Comparison of ENCODE assay signal across 23 cellular contexts in genomic region chr2:167843203-167843602, GRCh38.
"Had no signal": no experiment of that assay in that cellular context is flagged by ENCODE, and none has a peak within 500 bp of the region (broad histone marks: within the 10 kb centered on the region; RNA-seq: fewer than 3 reads in every experiment).

No MANE protein-coding gene starts in this region.

- H3K36me3 ChIP-seq: esophagus muscularis mucosa, gastroesophageal sphincter, heart left ventricle, left lung, lower lobe of right lung had no signal

- H3K9me3 ChIP-seq: esophagus muscularis mucosa, gastroesophageal sphincter, left lung, lower lobe of right lung, mucosa of descending colon had no signal

- H3K4me3 ChIP-seq: coronary artery, dorsolateral prefrontal cortex, esophagus muscularis mucosa, gastroesophageal sphincter, heart left ventricle, hepatocyte, left lung, lower lobe of right lung, mucosa of descending colon had no signal

- H3K4me1 ChIP-seq: esophagus muscularis mucosa, foreskin keratinocyte, gastroesophageal sphincter, heart left ventricle, left lung, lower lobe of right lung had no signal

- H3K27ac Mint-ChIP-seq: immature natural killer cell, mesothelial cell of epicardium, naive B cell had no signal

- DNase-seq: dermis blood vessel endothelial cell; dorsolateral prefrontal cortex; effector CD4-positive, alpha-beta T cell; effector memory CD4-positive, alpha-beta T cell; foreskin keratinocyte; heart left ventricle; hypothalamus; immature natural killer cell; islet precursor cell; kidney; kidney glomerular epithelial cell; left cardiac atrium; left lung; left ventricle myocardium superior; lower lobe of right lung; mesenchymal stem cell; mucosa of descending colon; naive B cell had no signal

- H3K4me3 Mint-ChIP-seq: immature natural killer cell, mesothelial cell of epicardium, naive B cell had no signal

- H3K27ac ChIP-seq: coronary artery, dorsolateral prefrontal cortex, esophagus muscularis mucosa, foreskin keratinocyte, gastroesophageal sphincter, heart left ventricle, hepatocyte, left lung, lower lobe of right lung had no signal

- ATAC-seq: foreskin keratinocyte, gastroesophageal sphincter, heart left ventricle, left cardiac atrium, left lung, left ventricle myocardium superior, lower lobe of right lung, mucosa of descending colon had no signal

- H3K36me3 Mint-ChIP-seq: immature natural killer cell, mesothelial cell of epicardium, naive B cell had no signal

- H3K27me3 ChIP-seq: dorsolateral prefrontal cortex, esophagus muscularis mucosa, gastroesophageal sphincter, heart left ventricle, hepatocyte, left lung had no signal

- H3K4me1 Mint-ChIP-seq: immature natural killer cell, mesothelial cell of epicardium, naive B cell had no signal
